In the genomic region with DNA sequence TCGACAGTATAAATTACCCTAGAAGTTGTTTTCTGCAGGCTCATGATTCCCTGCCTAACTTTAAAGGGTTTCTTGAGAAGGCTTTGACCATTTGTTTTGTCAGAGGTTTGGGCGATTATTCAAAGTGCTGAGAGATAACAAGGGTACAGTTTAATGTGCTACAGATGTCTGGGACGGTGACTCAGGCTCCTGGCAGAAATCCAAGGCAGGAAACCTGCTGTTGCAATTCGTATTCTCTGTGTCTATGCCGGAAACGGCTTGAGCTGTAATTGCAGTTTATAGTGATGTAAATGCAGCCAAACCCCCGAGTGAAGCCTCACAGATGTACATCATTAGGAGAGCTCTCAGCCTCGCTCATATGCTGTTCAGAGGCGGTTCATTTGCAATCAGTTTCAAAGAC, we compare ENCODE assay signal across 7 cellular contexts.
DNase-seq lines count a peak whose midpoint lies in the region; ATAC-seq, FAIRE-seq and TF ChIP-seq lines count a peak whose summit lies in the region.

No MANE protein-coding gene starts in this region.

- H3K9me3 ChIP-seq in MG63 = no peaks in the 10 kb centered on the region

- no peaks in the 10 kb centered on the region for H3K27me3 ChIP-seq in MG63
- no peaks in the 10 kb centered on the region for H3K27me3 ChIP-seq in bronchial epithelial cell (ENCODE audit: control insufficient read depth, insufficient read depth, low read length)

- DNase-seq in MG63 (peak; percentile 77), RPMI7951 (ENCODE audit: low read depth) (peak; percentile 100), bronchial epithelial cell (ENCODE audit: low read depth) (peak; percentile 90), kidney tubule cell (ENCODE audit: low spot score) (peak; percentile 86)
- DNase-seq in stimulated activated CD8-positive, alpha-beta memory T cell treated with anti-CD3 and anti-CD28 coated beads, Interleukin-4, amount 100 ng/mL, for 48 hours = peak; percentile 55

- ATAC-seq in GM18907 (IDR thresholded peaks at IDR 0.05; ENCODE audit: unreplicated experiment) = peak; percentile 64
- ATAC-seq in GM19351 (IDR thresholded peaks at IDR 0.05; ENCODE audit: unreplicated experiment) = no peak

- FAIRE-seq in bronchial epithelial cell (lab: Jason Lieb, UNC) = no peak

- H3K4me3 ChIP-seq in MG63 (no peak overlapping the region), bronchial epithelial cell (ENCODE audit: low read depth, low read length) (no peak overlapping the region)

- no peak for TF ChIP-seq CTCF in bronchial epithelial cell (IDR thresholded peaks at IDR 0.05; ENCODE audit: insufficient read depth, low read length, severe bottlenecking)

- H3K36me3 ChIP-seq in MG63 (no peaks in the 10 kb centered on the region), bronchial epithelial cell (ENCODE audit: control insufficient read depth, insufficient read depth, low read length) (no peaks in the 10 kb centered on the region)
